Comparison of ENCODE assay signal across 1 cellular context in the genomic region with DNA sequence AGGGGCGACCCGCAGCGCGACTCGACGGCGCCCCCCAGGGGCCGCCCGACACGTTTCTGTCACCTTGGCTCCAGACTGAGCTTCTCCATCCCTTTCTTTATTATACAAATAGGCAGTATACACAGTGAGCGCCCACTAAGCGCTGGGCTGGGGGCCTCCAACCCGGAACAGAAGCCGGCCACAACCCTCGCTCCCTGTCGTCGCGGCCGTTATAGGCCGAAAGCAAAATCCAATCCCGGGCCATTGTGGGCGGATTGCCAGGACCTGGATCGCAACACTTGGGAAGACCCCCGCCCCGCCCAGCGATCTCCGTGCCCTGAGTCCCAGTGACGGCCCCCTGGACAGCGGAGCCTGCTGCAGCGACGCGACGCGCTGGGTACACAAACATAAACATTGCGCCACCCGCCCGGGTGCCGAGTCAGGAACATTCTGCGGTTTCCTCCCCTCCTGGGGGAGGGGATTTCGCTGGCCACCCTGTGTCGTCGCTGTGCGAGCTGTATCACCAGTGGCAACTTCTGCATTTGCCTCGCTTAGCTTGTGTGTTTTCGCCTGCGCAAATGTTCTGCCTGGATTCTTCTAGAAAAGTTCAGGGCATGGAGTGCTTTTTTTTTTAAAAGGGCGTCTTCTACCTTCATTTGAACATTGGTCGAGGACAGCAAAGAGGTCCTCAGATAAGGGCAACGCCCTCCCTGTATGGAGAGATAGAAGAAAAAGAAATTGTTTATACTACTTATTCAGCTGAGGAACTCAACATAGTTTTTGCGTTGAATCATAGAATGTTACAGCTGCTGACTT.
TF ChIP-seq lines count a peak whose summit lies in the region.

No MANE protein-coding gene starts in this region.

TF ChIP-seq in HepG2, 621 proteins besides CTCF, POLR2A, EP300 and RAD21 (continued from another document and continues in another):
- TF ChIP-seq, protein P1, sequence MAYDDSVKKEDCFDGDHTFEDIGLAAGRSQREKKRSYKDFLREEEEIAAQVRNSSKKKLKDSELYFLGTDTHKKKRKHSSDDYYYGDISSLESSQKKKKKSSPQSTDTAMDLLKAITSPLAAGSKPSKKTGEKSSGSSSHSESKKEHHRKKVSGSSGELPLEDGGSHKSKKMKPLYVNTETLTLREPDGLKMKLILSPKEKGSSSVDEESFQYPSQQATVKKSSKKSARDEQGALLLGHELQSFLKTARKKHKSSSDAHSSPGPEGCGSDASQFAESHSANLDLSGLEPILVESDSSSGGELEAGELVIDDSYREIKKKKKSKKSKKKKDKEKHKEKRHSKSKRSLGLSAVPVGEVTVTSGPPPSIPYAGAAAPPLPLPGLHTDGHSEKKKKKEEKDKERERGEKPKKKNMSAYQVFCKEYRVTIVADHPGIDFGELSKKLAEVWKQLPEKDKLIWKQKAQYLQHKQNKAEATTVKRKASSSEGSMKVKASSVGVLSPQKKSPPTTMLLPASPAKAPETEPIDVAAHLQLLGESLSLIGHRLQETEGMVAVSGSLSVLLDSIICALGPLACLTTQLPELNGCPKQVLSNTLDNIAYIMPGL (CRISPR knock-in tag; IDR thresholded peaks at IDR 0.05; ENCODE audit: borderline replicate concordance in 1 of 2, low read depth in 1 of 2): peak; percentile 56 to 78; a peak in 3 of 4 replicates
- TF ChIP-seq, protein P2, sequence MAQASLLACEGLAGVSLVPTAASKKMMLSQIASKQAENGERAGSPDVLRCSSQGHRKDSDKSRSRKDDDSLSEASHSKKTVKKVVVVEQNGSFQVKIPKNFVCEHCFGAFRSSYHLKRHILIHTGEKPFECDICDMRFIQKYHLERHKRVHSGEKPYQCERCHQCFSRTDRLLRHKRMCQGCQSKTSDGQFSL (CRISPR knock-in tag; IDR thresholded peaks at IDR 0.05): no peak
- TF ChIP-seq FLYWCH1 (CRISPR knock-in tag; IDR thresholded peaks at IDR 0.05) (no peak), ZNF251 (CRISPR knock-in tag; IDR thresholded peaks at IDR 0.05) (no peak), MIXL1 (CRISPR knock-in tag; IDR thresholded peaks at IDR 0.05) (peak; percentile 82; the same call in 1 of the 2 replicates), ZSCAN25 (CRISPR knock-in tag; IDR thresholded peaks at IDR 0.05) (peak; percentile 77; the same call in 1 of the 2 replicates), IKZF4 (CRISPR knock-in tag; IDR thresholded peaks at IDR 0.05; ENCODE audit: borderline replicate concordance, low read depth, not compliant biosample characterization) (no peak), CBFB (CRISPR knock-in tag; IDR thresholded peaks at IDR 0.05) (peak; percentile 100), SMARCE1 (IDR thresholded peaks at IDR 0.05; ENCODE audit: borderline replicate concordance) (no peak), MED1 (CRISPR knock-in tag; IDR thresholded peaks at IDR 0.05) (peak; percentile 97), ZSCAN30 (CRISPR knock-in tag; IDR thresholded peaks at IDR 0.05) (0 out of 2 replicates have a peak, but pooled peaks have one; percentile 55), ATAD3A (CRISPR knock-in tag; IDR thresholded peaks at IDR 0.05) (no peak), ZNF598 (CRISPR knock-in tag; IDR thresholded peaks at IDR 0.05; ENCODE audit: borderline replicate concordance) (peak; percentile 81), ZNF660 (CRISPR knock-in tag; IDR thresholded peaks at IDR 0.05; ENCODE audit: borderline replicate concordance, low read depth) (no peak), ZFAT (CRISPR knock-in tag; conservative IDR thresholded peaks at IDR 0.05) (no peak), SCMH1 (CRISPR knock-in tag; IDR thresholded peaks at IDR 0.05; ENCODE audit: borderline replicate concordance) (no peak), NCOA1 (CRISPR knock-in tag; IDR thresholded peaks at IDR 0.05) (no peak), SPEN (CRISPR knock-in tag; IDR thresholded peaks at IDR 0.05; ENCODE audit: low read depth) (peak; percentile 86; the same call in 1 of the 2 replicates), ZNF737 (CRISPR knock-in tag; IDR thresholded peaks at IDR 0.05; ENCODE audit: borderline replicate concordance) (no peak), RARA (CRISPR knock-in tag; IDR thresholded peaks at IDR 0.05) (peak; percentile 93), ZBTB20 (CRISPR knock-in tag; IDR thresholded peaks at IDR 0.05; ENCODE audit: borderline replicate concordance, low read depth) (peak; percentile 95), ZNF546 (CRISPR knock-in tag; conservative IDR thresholded peaks at IDR 0.05) (no peak), ZFP41 (CRISPR knock-in tag; IDR thresholded peaks at IDR 0.05; ENCODE audit: borderline replicate concordance) (no peak), HOXD1 (CRISPR knock-in tag; IDR thresholded peaks at IDR 0.05) (peak; percentile 81; the same call in 1 of the 2 replicates), AGO2 (optimal IDR thresholded peaks at IDR 0.05; ENCODE audit: low read depth, low read length) (peak; percentile 55), PHB2 (IDR thresholded peaks at IDR 0.05; ENCODE audit: partially characterized antibody) (no peak), ZNF558 (CRISPR knock-in tag; IDR thresholded peaks at IDR 0.05; ENCODE audit: borderline replicate concordance) (no peak), KLF15 (CRISPR knock-in tag; IDR thresholded peaks at IDR 0.05; ENCODE audit: borderline replicate concordance) (0 out of 2 replicates have a peak, but pooled peaks have one; percentile 50), SIX1 (CRISPR knock-in tag; IDR thresholded peaks at IDR 0.05; ENCODE audit: borderline replicate concordance) (peak; percentile 71), ZNF432 (CRISPR knock-in tag; IDR thresholded peaks at IDR 0.05; ENCODE audit: borderline replicate concordance) (no peak), CENPX (CRISPR knock-in tag; IDR thresholded peaks at IDR 0.05) (no peak), REXO4 (CRISPR knock-in tag; IDR thresholded peaks at IDR 0.05; ENCODE audit: borderline replicate concordance) (no peak), TOPORS (CRISPR knock-in tag; IDR thresholded peaks at IDR 0.05) (no peak), ZNF672 (CRISPR knock-in tag; IDR thresholded peaks at IDR 0.05) (peak; percentile 70; the same call in 1 of the 2 replicates), ZZZ3 (CRISPR knock-in tag; IDR thresholded peaks at IDR 0.05; ENCODE audit: borderline replicate concordance) (no peak), ZNF207 (IDR thresholded peaks at IDR 0.05; ENCODE audit: borderline replicate concordance) (no peak)
- TF ChIP-seq, protein P3, sequence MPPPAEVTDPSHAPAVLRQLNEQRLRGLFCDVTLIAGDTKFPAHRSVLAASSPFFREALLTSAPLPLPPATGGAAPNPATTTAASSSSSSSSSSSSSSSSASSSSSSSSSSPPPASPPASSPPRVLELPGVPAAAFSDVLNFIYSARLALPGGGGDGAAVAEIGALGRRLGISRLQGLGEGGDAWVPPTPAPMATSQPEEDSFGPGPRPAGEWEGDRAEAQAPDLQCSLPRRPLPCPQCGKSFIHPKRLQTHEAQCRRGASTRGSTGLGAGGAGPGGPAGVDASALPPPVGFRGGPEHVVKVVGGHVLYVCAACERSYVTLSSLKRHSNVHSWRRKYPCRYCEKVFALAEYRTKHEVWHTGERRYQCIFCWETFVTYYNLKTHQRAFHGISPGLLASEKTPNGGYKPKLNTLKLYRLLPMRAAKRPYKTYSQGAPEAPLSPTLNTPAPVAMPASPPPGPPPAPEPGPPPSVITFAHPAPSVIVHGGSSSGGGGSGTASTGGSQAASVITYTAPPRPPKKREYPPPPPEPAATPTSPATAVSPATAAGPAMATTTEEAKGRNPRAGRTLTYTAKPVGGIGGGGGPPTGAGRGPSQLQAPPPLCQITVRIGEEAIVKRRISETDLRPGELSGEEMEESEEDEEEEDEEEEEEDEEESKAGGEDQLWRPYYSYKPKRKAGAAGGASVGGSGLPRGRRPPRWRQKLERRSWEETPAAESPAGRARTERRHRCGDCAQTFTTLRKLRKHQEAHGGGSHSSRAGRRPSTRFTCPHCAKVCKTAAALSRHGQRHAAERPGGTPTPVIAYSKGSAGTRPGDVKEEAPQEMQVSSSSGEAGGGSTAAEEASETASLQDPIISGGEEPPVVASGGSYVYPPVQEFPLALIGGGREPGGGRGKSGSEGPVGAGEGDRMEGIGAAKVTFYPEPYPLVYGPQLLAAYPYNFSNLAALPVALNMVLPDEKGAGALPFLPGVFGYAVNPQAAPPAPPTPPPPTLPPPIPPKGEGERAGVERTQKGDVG (CRISPR knock-in tag; IDR thresholded peaks at IDR 0.05; ENCODE audit: borderline replicate concordance): peak; percentile 59; the same call in 1 of the 2 replicates
- TF ChIP-seq, protein P4, sequence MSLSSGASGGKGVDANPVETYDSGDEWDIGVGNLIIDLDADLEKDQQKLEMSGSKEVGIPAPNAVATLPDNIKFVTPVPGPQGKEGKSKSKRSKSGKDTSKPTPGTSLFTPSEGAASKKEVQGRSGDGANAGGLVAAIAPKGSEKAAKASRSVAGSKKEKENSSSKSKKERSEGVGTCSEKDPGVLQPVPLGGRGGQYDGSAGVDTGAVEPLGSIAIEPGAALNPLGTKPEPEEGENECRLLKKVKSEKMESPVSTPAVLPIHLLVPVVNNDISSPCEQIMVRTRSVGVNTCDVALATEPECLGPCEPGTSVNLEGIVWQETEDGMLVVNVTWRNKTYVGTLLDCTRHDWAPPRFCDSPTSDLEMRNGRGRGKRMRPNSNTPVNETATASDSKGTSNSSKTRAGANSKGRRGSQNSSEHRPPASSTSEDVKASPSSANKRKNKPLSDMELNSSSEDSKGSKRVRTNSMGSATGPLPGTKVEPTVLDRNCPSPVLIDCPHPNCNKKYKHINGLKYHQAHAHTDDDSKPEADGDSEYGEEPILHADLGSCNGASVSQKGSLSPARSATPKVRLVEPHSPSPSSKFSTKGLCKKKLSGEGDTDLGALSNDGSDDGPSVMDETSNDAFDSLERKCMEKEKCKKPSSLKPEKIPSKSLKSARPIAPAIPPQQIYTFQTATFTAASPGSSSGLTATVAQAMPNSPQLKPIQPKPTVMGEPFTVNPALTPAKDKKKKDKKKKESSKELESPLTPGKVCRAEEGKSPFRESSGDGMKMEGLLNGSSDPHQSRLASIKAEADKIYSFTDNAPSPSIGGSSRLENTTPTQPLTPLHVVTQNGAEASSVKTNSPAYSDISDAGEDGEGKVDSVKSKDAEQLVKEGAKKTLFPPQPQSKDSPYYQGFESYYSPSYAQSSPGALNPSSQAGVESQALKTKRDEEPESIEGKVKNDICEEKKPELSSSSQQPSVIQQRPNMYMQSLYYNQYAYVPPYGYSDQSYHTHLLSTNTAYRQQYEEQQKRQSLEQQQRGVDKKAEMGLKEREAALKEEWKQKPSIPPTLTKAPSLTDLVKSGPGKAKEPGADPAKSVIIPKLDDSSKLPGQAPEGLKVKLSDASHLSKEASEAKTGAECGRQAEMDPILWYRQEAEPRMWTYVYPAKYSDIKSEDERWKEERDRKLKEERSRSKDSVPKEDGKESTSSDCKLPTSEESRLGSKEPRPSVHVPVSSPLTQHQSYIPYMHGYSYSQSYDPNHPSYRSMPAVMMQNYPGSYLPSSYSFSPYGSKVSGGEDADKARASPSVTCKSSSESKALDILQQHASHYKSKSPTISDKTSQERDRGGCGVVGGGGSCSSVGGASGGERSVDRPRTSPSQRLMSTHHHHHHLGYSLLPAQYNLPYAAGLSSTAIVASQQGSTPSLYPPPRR (CRISPR knock-in tag; IDR thresholded peaks at IDR 0.05; ENCODE audit: borderline replicate concordance): peak; percentile 91
- TF ChIP-seq, protein P5, sequence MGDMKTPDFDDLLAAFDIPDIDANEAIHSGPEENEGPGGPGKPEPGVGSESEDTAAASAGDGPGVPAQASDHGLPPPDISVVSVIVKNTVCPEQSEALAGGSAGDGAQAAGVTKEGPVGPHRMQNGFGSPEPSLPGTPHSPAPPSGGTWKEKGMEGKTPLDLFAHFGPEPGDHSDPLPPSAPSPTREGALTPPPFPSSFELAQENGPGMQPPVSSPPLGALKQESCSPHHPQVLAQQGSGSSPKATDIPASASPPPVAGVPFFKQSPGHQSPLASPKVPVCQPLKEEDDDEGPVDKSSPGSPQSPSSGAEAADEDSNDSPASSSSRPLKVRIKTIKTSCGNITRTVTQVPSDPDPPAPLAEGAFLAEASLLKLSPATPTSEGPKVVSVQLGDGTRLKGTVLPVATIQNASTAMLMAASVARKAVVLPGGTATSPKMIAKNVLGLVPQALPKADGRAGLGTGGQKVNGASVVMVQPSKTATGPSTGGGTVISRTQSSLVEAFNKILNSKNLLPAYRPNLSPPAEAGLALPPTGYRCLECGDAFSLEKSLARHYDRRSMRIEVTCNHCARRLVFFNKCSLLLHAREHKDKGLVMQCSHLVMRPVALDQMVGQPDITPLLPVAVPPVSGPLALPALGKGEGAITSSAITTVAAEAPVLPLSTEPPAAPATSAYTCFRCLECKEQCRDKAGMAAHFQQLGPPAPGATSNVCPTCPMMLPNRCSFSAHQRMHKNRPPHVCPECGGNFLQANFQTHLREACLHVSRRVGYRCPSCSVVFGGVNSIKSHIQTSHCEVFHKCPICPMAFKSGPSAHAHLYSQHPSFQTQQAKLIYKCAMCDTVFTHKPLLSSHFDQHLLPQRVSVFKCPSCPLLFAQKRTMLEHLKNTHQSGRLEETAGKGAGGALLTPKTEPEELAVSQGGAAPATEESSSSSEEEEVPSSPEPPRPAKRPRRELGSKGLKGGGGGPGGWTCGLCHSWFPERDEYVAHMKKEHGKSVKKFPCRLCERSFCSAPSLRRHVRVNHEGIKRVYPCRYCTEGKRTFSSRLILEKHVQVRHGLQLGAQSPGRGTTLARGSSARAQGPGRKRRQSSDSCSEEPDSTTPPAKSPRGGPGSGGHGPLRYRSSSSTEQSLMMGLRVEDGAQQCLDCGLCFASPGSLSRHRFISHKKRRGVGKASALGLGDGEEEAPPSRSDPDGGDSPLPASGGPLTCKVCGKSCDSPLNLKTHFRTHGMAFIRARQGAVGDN (CRISPR knock-in tag; IDR thresholded peaks at IDR 0.05): peak; percentile 99
- TF ChIP-seq, protein P6, sequence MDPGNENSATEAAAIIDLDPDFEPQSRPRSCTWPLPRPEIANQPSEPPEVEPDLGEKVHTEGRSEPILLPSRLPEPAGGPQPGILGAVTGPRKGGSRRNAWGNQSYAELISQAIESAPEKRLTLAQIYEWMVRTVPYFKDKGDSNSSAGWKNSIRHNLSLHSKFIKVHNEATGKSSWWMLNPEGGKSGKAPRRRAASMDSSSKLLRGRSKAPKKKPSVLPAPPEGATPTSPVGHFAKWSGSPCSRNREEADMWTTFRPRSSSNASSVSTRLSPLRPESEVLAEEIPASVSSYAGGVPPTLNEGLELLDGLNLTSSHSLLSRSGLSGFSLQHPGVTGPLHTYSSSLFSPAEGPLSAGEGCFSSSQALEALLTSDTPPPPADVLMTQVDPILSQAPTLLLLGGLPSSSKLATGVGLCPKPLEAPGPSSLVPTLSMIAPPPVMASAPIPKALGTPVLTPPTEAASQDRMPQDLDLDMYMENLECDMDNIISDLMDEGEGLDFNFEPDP (CRISPR knock-in tag; conservative IDR thresholded peaks at IDR 0.05): no peak
- TF ChIP-seq, protein P7, sequence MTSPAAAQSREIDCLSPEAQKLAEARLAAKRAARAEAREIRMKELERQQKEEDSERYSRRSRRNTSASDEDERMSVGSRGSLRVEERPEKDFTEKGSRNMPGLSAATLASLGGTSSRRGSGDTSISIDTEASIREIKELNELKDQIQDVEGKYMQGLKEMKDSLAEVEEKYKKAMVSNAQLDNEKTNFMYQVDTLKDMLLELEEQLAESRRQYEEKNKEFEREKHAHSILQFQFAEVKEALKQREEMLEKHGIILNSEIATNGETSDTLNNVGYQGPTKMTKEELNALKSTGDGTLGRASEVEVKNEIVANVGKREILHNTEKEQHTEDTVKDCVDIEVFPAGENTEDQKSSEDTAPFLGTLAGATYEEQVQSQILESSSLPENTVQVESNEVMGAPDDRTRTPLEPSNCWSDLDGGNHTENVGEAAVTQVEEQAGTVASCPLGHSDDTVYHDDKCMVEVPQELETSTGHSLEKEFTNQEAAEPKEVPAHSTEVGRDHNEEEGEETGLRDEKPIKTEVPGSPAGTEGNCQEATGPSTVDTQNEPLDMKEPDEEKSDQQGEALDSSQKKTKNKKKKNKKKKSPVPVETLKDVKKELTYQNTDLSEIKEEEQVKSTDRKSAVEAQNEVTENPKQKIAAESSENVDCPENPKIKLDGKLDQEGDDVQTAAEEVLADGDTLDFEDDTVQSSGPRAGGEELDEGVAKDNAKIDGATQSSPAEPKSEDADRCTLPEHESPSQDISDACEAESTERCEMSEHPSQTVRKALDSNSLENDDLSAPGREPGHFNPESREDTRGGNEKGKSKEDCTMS (CRISPR knock-in tag; conservative IDR thresholded peaks at IDR 0.05): no peak
